In genomic region chr3:185282696-185283373, GRCh38 we compare ENCODE assay signal across 8 cellular contexts. TPM values are rescaled to one million over a fixed set of nuclear protein-coding genes. Genes with fewer than 3 reads are reported as not detected.
DNase-seq lines count a peak whose midpoint lies in the region; ATAC-seq and TF ChIP-seq lines count a peak whose summit lies in the region.

No MANE protein-coding gene starts in this region.

- H3K4me3 Mint-ChIP-seq in T-cell (peak overlapping the region; percentile 83 to 94 (median 92)), type B pancreatic cell (peak overlapping the region; percentile 98)

- POLR2A ChIA-PET in T-cell (lab: Charles Lee) = no interaction called here

- peak overlapping the region; percentile 60 for H3K4me3 ChIP-seq in GM12864 (ENCODE audit: low read depth, low read length)

- peak; percentile 90 for DNase-seq in GM12864 (ENCODE audit: low read depth)
- peak; percentile 83 for DNase-seq in NCI-H1436 treated with DMSO at 0.1 percent for 48 hours (lab: John Stamatoyannopoulos, UW)
- DNase-seq in T-cell = peak; percentile 76 to 97 (median 92)
- DNase-seq in amygdala (lab: John Stamatoyannopoulos, UW) = peak; percentile 56 to 97 (median 90)
- peak; percentile 98 for DNase-seq in left cardiac atrium
- DNase-seq in pons (ENCODE audit: low spot score) = peak; percentile 94
- DNase-seq in type B pancreatic cell (ENCODE audit: extremely low spot score, unreplicated experiment) = peak; percentile 96

- CTCF ChIA-PET in T-cell (lab: Charles Lee) = interaction anchor here in 1 of 2 donors (0.6 kb wide), 1 partner anchor 305 kb away, joined by 10 read pairs; no protein-coding TSS in a partner anchor

- intact Hi-C loops in left cardiac atrium (cut with DNase I) = no loop called here

- H3K27me3 Mint-ChIP-seq in T-cell = peaks cover 24 to 26% of the 10 kb centered on the region in 2 donors
- peaks cover 3% of the 10 kb centered on the region for H3K27me3 Mint-ChIP-seq in type B pancreatic cell

- TF ChIP-seq CTCF in GM12864 (IDR thresholded peaks at IDR 0.05; ENCODE audit: low read depth, low read length, missing control alignments) = no peak
- TF ChIP-seq CTCF in type B pancreatic cell (conservative IDR thresholded peaks at IDR 0.05) = no peak

- H3K27ac Mint-ChIP-seq in T-cell = peak overlapping the region; percentile 82 to 91
- peak overlapping the region; percentile 93 for H3K27ac Mint-ChIP-seq in type B pancreatic cell

- peaks cover 0 to 4% (median 4%) of the 10 kb centered on the region in 3 donors for H3K9me3 Mint-ChIP-seq in T-cell
- H3K9me3 Mint-ChIP-seq in type B pancreatic cell = peaks cover 7% of the 10 kb centered on the region

- H3K4me1 Mint-ChIP-seq in T-cell (peaks cover 16 to 22% (median 20%) of the 10 kb centered on the region in 3 donors), type B pancreatic cell (ENCODE audit: unreplicated experiment) (peaks cover 15% of the 10 kb centered on the region)

- H3K36me3 Mint-ChIP-seq in T-cell (no peaks in the 10 kb centered on the region), type B pancreatic cell (peaks cover 12% of the 10 kb centered on the region)

- ATAC-seq in HG02678 (IDR thresholded peaks at IDR 0.05; ENCODE audit: unreplicated experiment) (peak; percentile 100), T-cell (replicated peaks in 1 of 4) (peak; percentile 98 to 99 (median 99)), left cardiac atrium (peak; percentile 100)

RNA-seq across cellular contexts. Expression of gene EHHADH, which starts 29.0 kb away (rescaled TPM):
- total RNA-seq in T-cell (1 to 10 TPM in 4 of 5 donors, under 1 TPM in 1; 0.60 to 3.7 (median 1.9) TPM), left cardiac atrium (10 to 100 TPM; 12.8 to 15.3 TPM), type B pancreatic cell (ENCODE audit: low replicate concordance) (5.3 and 14.4 TPM in 2 replicates)

Comparison
In these comparisons a context has a peak if more than half of its experiments do, and no peak if none do; other contexts are left out.
1. Peak in every context shown above with its lines: DNase-seq, ATAC-seq and H3K4me3 ChIP-seq.